Comparison of ENCODE assay signal across 21 cellular contexts in genomic region chr17:50624321-50624935, GRCh38. TPM values are rescaled to one million over a fixed set of nuclear protein-coding genes. Genes with fewer than 3 reads are reported as not detected.
"Had no signal": no experiment of that assay in that cellular context is flagged by ENCODE, and none has a peak within 500 bp of the region (broad histone marks: within the 10 kb centered on the region; RNA-seq: fewer than 3 reads in every experiment).

No MANE protein-coding gene starts in this region.

- ATAC-seq: activated CD4-positive, alpha-beta T cell treated with anti-CD3 and anti-CD28 coated beads for 36 hours; gastroesophageal sphincter; right lobe of liver; stimulated activated effector memory CD8-positive, alpha-beta T cell treated with anti-CD3 and anti-CD28 coated beads, Interleukin-12 subunit alpha, Interleukin-12 subunit beta, amount 100 ng/mL, for 72 hours; stimulated activated naive CD8-positive, alpha-beta T cell treated with anti-CD3 and anti-CD28 coated beads, Interleukin-15, amount 100 ng/mL, for 72 hours had no signal

- H3K27ac ChIP-seq: coronary artery, epithelial cell of prostate, gastroesophageal sphincter, right lobe of liver, skin epidermis, tibial artery had no signal

- H3K4me1 Mint-ChIP-seq: activated B cell treated with CpG ODN at 0.5 μM for 24 hours; activated CD4-positive, alpha-beta T cell treated with anti-CD3 and anti-CD28 coated beads for 36 hours had no signal

- H3K9me3 Mint-ChIP-seq: activated B cell treated with CpG ODN at 0.5 μM for 24 hours; activated CD4-positive, alpha-beta memory T cell treated with anti-CD3 and anti-CD28 coated beads for 36 hours; activated naive CD8-positive, alpha-beta T cell treated with anti-CD3 and anti-CD28 coated beads for 36 hours; nephron progenitor cell; stimulated activated effector memory CD8-positive, alpha-beta T cell treated with anti-CD3 and anti-CD28 coated beads, Interleukin-12 subunit alpha, Interleukin-12 subunit beta, amount 100 ng/mL, for 72 hours; stimulated activated naive CD8-positive, alpha-beta T cell treated with anti-CD3 and anti-CD28 coated beads, Interleukin-15, amount 100 ng/mL, for 72 hours had no signal

- H3K4me3 Mint-ChIP-seq: activated B cell treated with CpG ODN at 0.5 μM for 24 hours; activated CD4-positive, alpha-beta memory T cell treated with anti-CD3 and anti-CD28 coated beads for 36 hours; activated CD4-positive, alpha-beta T cell treated with anti-CD3 and anti-CD28 coated beads for 36 hours; activated naive CD8-positive, alpha-beta T cell treated with anti-CD3 and anti-CD28 coated beads for 36 hours; nephron progenitor cell; stimulated activated effector memory CD8-positive, alpha-beta T cell treated with anti-CD3 and anti-CD28 coated beads, Interleukin-12 subunit alpha, Interleukin-12 subunit beta, amount 100 ng/mL, for 72 hours; stimulated activated naive CD8-positive, alpha-beta T cell treated with anti-CD3 and anti-CD28 coated beads, Interleukin-15, amount 100 ng/mL, for 72 hours had no signal

- H3K36me3 ChIP-seq: gastroesophageal sphincter, right lobe of liver, tibial artery had no signal

- H3K9me3 ChIP-seq: gastroesophageal sphincter, right lobe of liver, tibial artery had no signal

- H3K27ac Mint-ChIP-seq: activated B cell treated with CpG ODN at 0.5 μM for 24 hours; activated CD4-positive, alpha-beta memory T cell treated with anti-CD3 and anti-CD28 coated beads for 36 hours; activated CD4-positive, alpha-beta T cell treated with anti-CD3 and anti-CD28 coated beads for 36 hours; activated naive CD8-positive, alpha-beta T cell treated with anti-CD3 and anti-CD28 coated beads for 36 hours; nephron progenitor cell had no signal

- H3K27me3 ChIP-seq: right lobe of liver had no signal

- H3K36me3 Mint-ChIP-seq: activated CD4-positive, alpha-beta memory T cell treated with anti-CD3 and anti-CD28 coated beads for 36 hours; activated naive CD8-positive, alpha-beta T cell treated with anti-CD3 and anti-CD28 coated beads for 36 hours; stimulated activated effector memory CD8-positive, alpha-beta T cell treated with anti-CD3 and anti-CD28 coated beads, Interleukin-12 subunit alpha, Interleukin-12 subunit beta, amount 100 ng/mL, for 72 hours had no signal

- DNase-seq: activated B cell treated with CpG ODN at 0.5 μM for 24 hours; activated CD4-positive, alpha-beta memory T cell treated with anti-CD3 and anti-CD28 coated beads for 36 hours; activated CD4-positive, alpha-beta T cell treated with anti-CD3 and anti-CD28 coated beads for 36 hours; activated naive CD4-positive, alpha-beta T cell treated with Interleukin-2 at 50 U/mL for 16 hours; activated naive CD8-positive, alpha-beta T cell treated with anti-CD3 and anti-CD28 coated beads for 36 hours; activated T-cell treated with anti-CD3 and anti-CD28 coated beads, Interleukin-2, amount 50 U/mL, for 48 hours; amniotic stem cell; cerebellar nuclear complex; mesenchymal stem cell; nephron progenitor cell; nucleus accumbens; right lobe of liver; stimulated activated CD4-positive, alpha-beta T cell treated with anti-CD3 and anti-CD28 coated beads, Interleukin-1b, Interleukin-23, amount 100 ng/mL, for 48 hours; stimulated activated naive CD8-positive, alpha-beta T cell treated with anti-CD3 and anti-CD28 coated beads, Interleukin-15, amount 100 ng/mL, for 72 hours; T-helper 2 cell; tibial artery had no signal

- H3K4me3 ChIP-seq: coronary artery, gastroesophageal sphincter, right lobe of liver, skin epidermis, tibial artery had no signal

RNA-seq across cellular contexts. Expression of gene ABCC3, which starts 10.3 kb away (rescaled TPM):
- total RNA-seq: activated CD4-positive, alpha-beta memory T cell treated with anti-CD3 and anti-CD28 coated beads for 36 hours; activated CD4-positive, alpha-beta T cell treated with anti-CD3 and anti-CD28 coated beads for 36 hours; activated naive CD8-positive, alpha-beta T cell treated with anti-CD3 and anti-CD28 coated beads for 36 hours had no signal
